ENCODE assay signal across 13 cellular contexts in the genomic region with DNA sequence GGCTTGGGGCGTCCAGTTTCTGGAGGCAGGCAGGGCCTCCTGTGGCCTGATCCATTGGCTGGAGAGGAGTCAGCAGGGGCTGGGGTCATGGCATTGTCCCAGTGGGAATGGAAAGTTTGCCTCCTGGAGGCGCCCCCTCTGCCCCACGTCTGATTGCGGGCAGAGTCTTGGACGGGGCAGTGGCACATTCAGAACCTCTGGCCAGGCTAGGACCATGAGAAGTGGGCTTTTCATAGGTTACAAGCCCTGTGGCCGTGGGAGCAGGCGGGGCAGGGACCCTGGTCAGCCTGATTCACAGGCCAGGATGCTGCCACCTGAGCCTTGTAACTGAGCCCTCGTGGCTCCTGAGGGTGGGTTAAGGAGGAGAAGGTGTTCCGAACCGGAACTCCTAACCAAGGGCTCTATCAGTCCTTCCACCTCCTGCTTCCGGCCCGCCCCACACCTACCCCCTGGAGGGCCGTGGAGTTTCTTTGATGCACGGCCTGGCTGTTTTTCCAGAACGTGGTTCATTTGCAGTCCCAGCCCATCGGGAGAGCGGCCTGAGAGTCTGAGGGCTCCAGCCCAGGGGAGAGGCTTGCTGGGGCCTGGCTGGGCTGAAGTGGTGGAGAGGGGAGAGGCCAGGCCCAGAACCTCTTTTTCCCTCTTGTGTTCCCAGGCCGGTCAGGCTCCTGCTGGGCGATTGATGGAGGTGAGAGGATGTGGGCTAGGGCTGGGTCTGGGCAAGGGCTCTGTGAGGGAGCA. TPM values are rescaled to one million over a fixed set of nuclear protein-coding genes. Genes with fewer than 3 reads are reported as not detected.
A peak's percentile ranks its signal among the peaks of the same experiment; 100 is the strongest.
DNase-seq lines count a peak whose midpoint lies in the region; ATAC-seq, FAIRE-seq and TF ChIP-seq lines count a peak whose summit lies in the region.
"Had no signal": no experiment of that assay in that cellular context is flagged by ENCODE, and none has a peak within 500 bp of the region (broad histone marks: within the 10 kb centered on the region; RNA-seq: fewer than 3 reads in every experiment).

No MANE protein-coding gene starts in this region.

- ATAC-seq in HepG2 (peak; percentile 11), right lobe of liver (no peak), HG03280 (IDR thresholded peaks at IDR 0.05; ENCODE audit: unreplicated experiment) (peak; percentile 17), GM12878 (peak; percentile 29; the same call in 2 of the 3 replicates), gastrocnemius medialis (peak; percentile 1 to 15), left cardiac atrium (no peak)

- dilution Hi-C loops in mammary epithelial cell (cut with HindIII; ENCODE audit: low sequenced_read_pairs), result no loop called here

- H3K36me3 ChIP-seq in HepG2 (replicated peaks in 1 of 2; ENCODE audit: control insufficient read depth in 1 of 2, insufficient read depth in 2 of 2, low read length in 2 of 2), result no peaks in the 10 kb centered on the region
- no peaks in the 10 kb centered on the region for H3K36me3 ChIP-seq in right lobe of liver
- H3K36me3 ChIP-seq in GM12878 (ENCODE audit: control insufficient read depth in 2 of 2, insufficient read depth in 2 of 2, low read length in 1 of 2), result no peaks in the 10 kb centered on the region
- no peaks in the 10 kb centered on the region for H3K36me3 ChIP-seq in gastrocnemius medialis
- H3K36me3 ChIP-seq in mammary epithelial cell (ENCODE audit: insufficient read depth, low read length), result no peaks in the 10 kb centered on the region
- H3K36me3 ChIP-seq in esophagus muscularis mucosa, result no peaks in the 10 kb centered on the region
- H3K36me3 ChIP-seq: heart left ventricle had no signal

- DNase-seq in HepG2 (ENCODE audit: low spot score) (no peak), right lobe of liver (no peak), GM12878 (ENCODE audit: low read depth, low spot score) (no peak), gastrocnemius medialis (no peak), left cardiac atrium (no peak), mammary epithelial cell (no peak), esophagus muscularis mucosa (ENCODE audit: extremely low spot score) (no peak)
- DNase-seq: GF-D8 had no signal

- CTCF ChIA-PET in HepG2 (lab: Yijun Ruan, JAX; ENCODE audit: low intra/inter-chr PET ratio, low total read pairs), result interaction anchor here (0.7 to 2.5 kb wide), 8 partner anchors 55 to 768 kb away, joined by 3 to 15 read pairs (median 6); no protein-coding TSS in a partner anchor
- CTCF ChIA-PET in GM12878 (lab: Yijun Ruan, JAX), result interaction anchor here (0.5 to 1.6 kb wide), 7 partner anchors 8 to 748 kb away, joined by 3 to 8 read pairs (median 5); no protein-coding TSS in a partner anchor
- CTCF ChIA-PET in mammary epithelial cell (lab: Charles Lee; ENCODE audit: low non-redundant PET), result no interaction called here

- H4K20me1 ChIP-seq in HepG2 (ENCODE audit: insufficient read depth, low read length), result no peaks in the 10 kb centered on the region
- H4K20me1 ChIP-seq in GM12878 (ENCODE audit: control insufficient read depth, insufficient read depth), result no peaks in the 10 kb centered on the region
- no peaks in the 10 kb centered on the region for H4K20me1 ChIP-seq in mammary epithelial cell (ENCODE audit: insufficient read depth, low read length)

- SMC1A ChIA-PET in GM12878 (lab: Charles Lee; ENCODE audit: uncharacterized antibody, unreplicated experiment), result interaction anchor here (1.1 to 1.4 kb wide), 2 partner anchors 9 to 698 kb away, joined by 3 to 5 read pairs; no protein-coding TSS in a partner anchor

- H3K4me2 ChIP-seq in HepG2 (ENCODE audit: low read depth, low read length) (no peak overlapping the region), GM12878 (ENCODE audit: control insufficient read depth, insufficient read depth) (no peak overlapping the region), mammary epithelial cell (ENCODE audit: insufficient read depth, low read depth, low read length) (no peak overlapping the region)

- H3K27ac ChIP-seq in HepG2 (ENCODE audit: extremely low read length, insufficient read depth, low read length) (no peak overlapping the region), right lobe of liver (no peak overlapping the region), GM12878 (ENCODE audit: control insufficient read depth, insufficient read depth) (no peak overlapping the region), gastrocnemius medialis (no peak overlapping the region), mammary epithelial cell (ENCODE audit: insufficient read depth, low read depth, low read length) (no peak overlapping the region), esophagus muscularis mucosa (replicated peaks in 1 of 4) (no peak overlapping the region)
- H3K27ac ChIP-seq: C4-2B, GM23248, heart left ventricle had no signal

- TF ChIP-seq POLR2A in HepG2 (IDR thresholded peaks at IDR 0.05; ENCODE audit: insufficient read depth in 1 of 2, low read depth in 2 of 2, low read length in 2 of 2) (no peak), right lobe of liver (IDR thresholded peaks at IDR 0.05) (no peak), GM12878 (IDR thresholded peaks at IDR 0.05; ENCODE audit: low read depth, low read length) (no peak), gastrocnemius medialis (IDR thresholded peaks at IDR 0.05) (no peak), esophagus muscularis mucosa (IDR thresholded peaks at IDR 0.05; ENCODE audit: low read depth) (no peak)

- POLR2A ChIA-PET in HepG2 (lab: Yijun Ruan, JAX), result no interaction called here
- POLR2A ChIA-PET in GM12878 (lab: Charles Lee), result no interaction called here

- no peak overlapping the region for H3K9ac ChIP-seq in HepG2 (ENCODE audit: insufficient read depth, low read depth, low read length)
- H3K9ac ChIP-seq in GM12878 (ENCODE audit: control insufficient read depth, insufficient read depth, low read length), result no peak overlapping the region
- no peak overlapping the region for H3K9ac ChIP-seq in mammary epithelial cell (ENCODE audit: insufficient read depth, low read length)
- H3K9ac ChIP-seq: GM23248 had no signal

- H3K27me3 ChIP-seq in HepG2 (ENCODE audit: control insufficient read depth in 1 of 2, insufficient read depth in 2 of 2, low read length in 2 of 2) (peaks cover 0 to 7% of the 10 kb centered on the region in 2 experiments; a peak in 3 of 5 replicates), right lobe of liver (no peaks in the 10 kb centered on the region), GM12878 (replicated peaks in 1 of 2; ENCODE audit: control insufficient read depth in 2 of 2, insufficient read depth in 2 of 2, low read length in 1 of 2) (no peaks in the 10 kb centered on the region), gastrocnemius medialis (no peaks in the 10 kb centered on the region), mammary epithelial cell (ENCODE audit: insufficient read depth, low read length) (no peaks in the 10 kb centered on the region), esophagus muscularis mucosa (no peaks in the 10 kb centered on the region)
- H3K27me3 ChIP-seq: heart left ventricle had no signal

- H3K4me3 ChIP-seq in HepG2 (replicated peaks in 1 of 3; ENCODE audit: insufficient read depth in 1 of 3, low read depth in 2 of 3, low read length in 3 of 3) (no peak overlapping the region), right lobe of liver (no peak overlapping the region), GM12878 (no peak overlapping the region), gastrocnemius medialis (no peak overlapping the region), mammary epithelial cell (replicated peaks in 1 of 3; ENCODE audit: insufficient read depth in 1 of 3, low read depth in 2 of 3, low read length in 3 of 3) (no peak overlapping the region), esophagus muscularis mucosa (no peak overlapping the region)
- H3K4me3 ChIP-seq: GM23248, heart left ventricle, lung had no signal

- TF ChIP-seq EP300 in HepG2 (IDR thresholded peaks at IDR 0.05; ENCODE audit: low read depth in 2 of 2, low read length in 2 of 2), result no peak
- no peak for TF ChIP-seq EP300 in HepG2 (CRISPR knock-in tag; IDR thresholded peaks at IDR 0.05; ENCODE audit: borderline replicate concordance)
- TF ChIP-seq EP300 in GM12878 (IDR thresholded peaks at IDR 0.05; ENCODE audit: borderline replicate concordance in 1 of 2, control insufficient read depth in 1 of 2, low read depth in 2 of 2, low read length in 2 of 2), result no peak
- no peak for TF ChIP-seq EP300 in esophagus muscularis mucosa (IDR thresholded peaks at IDR 0.05)

- RAD21 ChIA-PET in GM12878 (lab: Charles Lee; ENCODE audit: unreplicated experiment), result interaction anchor here (1.3 to 2.6 kb wide), 3 partner anchors 697 to 768 kb away, joined by 4 to 15 read pairs (median 9); no protein-coding TSS in a partner anchor

- FAIRE-seq in HepG2 (lab: Jason Lieb, UNC) (no peak), GM12878 (lab: Jason Lieb, UNC) (no peak)

- in situ Hi-C loops in HepG2 (cut with HindIII; ENCODE audit: extremely low pct_ligation_motif_present, low pct_unique_long_range_greater_than_20kb) (no loop called here), GM12878 (cut with MboI) (no loop called here), gastrocnemius medialis (cut with MboI; ENCODE audit: low sequenced_read_pairs in 4 of 4) (loop anchor here in 1 of 4 donors (10.0 kb wide), 1 partner anchor 697 kb away; no protein-coding TSS in a partner anchor), mammary epithelial cell (cut with MboI; ENCODE audit: low sequenced_read_pairs in 2 of 2) (no loop called here)

- TF ChIP-seq RAD21 in HepG2 (CRISPR knock-in tag; IDR thresholded peaks at IDR 0.05) (no peak), GM12878 (IDR thresholded peaks at IDR 0.05; ENCODE audit: insufficient read depth, low read depth, low read length) (no peak)

- WGBS in HepG2 (ENCODE audit: low lambda C conversion rate), result 45% methylated on average over 12 of the region's 19 CpGs
- WGBS in right lobe of liver (ENCODE audit: insufficient coverage, low coverage, low lambda C conversion rate, missing lambda C conversion rate), result 40% methylated on average over 1 of the region's 19 CpGs
- WGBS in GM12878 (ENCODE audit: insufficient coverage, insufficient replicate concordance, low lambda C conversion rate, missing lambda C conversion rate), result 52% methylated on average over 19 of the region's 19 CpGs
- WGBS in mammary epithelial cell (ENCODE audit: low coverage, missing lambda C conversion rate), result 88% methylated on average over 19 of the region's 19 CpGs
- WGBS in esophagus muscularis mucosa, result 85% methylated on average over 15 of the region's 19 CpGs

- TF ChIP-seq CTCF in HepG2 (CRISPR knock-in tag; IDR thresholded peaks at IDR 0.05) (no peak), right lobe of liver (IDR thresholded peaks at IDR 0.05) (no peak), GM12878 (IDR thresholded peaks at IDR 0.05 in 2 of 3, conservative IDR thresholded peaks at IDR 0.05 in 1 of 3; ENCODE audit: control insufficient read depth in 2 of 3, extremely low read depth in 1 of 3, insufficient read depth in 1 of 3, low read depth in 3 of 3, low read length in 3 of 3) (no peak), gastrocnemius medialis (IDR thresholded peaks at IDR 0.05 in 4 of 5, conservative IDR thresholded peaks at IDR 0.05 in 1 of 5) (no peak), mammary epithelial cell (conservative IDR thresholded peaks at IDR 0.05 in 1 of 2, IDR thresholded peaks at IDR 0.05 in 1 of 2; ENCODE audit: extremely low read depth in 1 of 2, insufficient read depth in 1 of 2, low read depth in 1 of 2, low read length in 2 of 2) (no peak), esophagus muscularis mucosa (IDR thresholded peaks at IDR 0.05) (no peak)

- H3K4me1 ChIP-seq in HepG2 (ENCODE audit: insufficient read depth, low read length), result no peaks in the 10 kb centered on the region
- no peaks in the 10 kb centered on the region for H3K4me1 ChIP-seq in right lobe of liver
- H3K4me1 ChIP-seq in GM12878 (ENCODE audit: control insufficient read depth, insufficient read depth, low read length), result 0 out of 2 replicates have a peak, but pooled peaks cover 3% of the 10 kb centered on the region
- H3K4me1 ChIP-seq in gastrocnemius medialis, result no peaks in the 10 kb centered on the region
- peaks cover 59% of the 10 kb centered on the region for H3K4me1 ChIP-seq in mammary epithelial cell (ENCODE audit: insufficient read depth, low read length)
- peaks cover 0 to 11% (median 0%) of the 10 kb centered on the region in 4 donors for H3K4me1 ChIP-seq in esophagus muscularis mucosa

- H3K9me3 ChIP-seq in HepG2 (ENCODE audit: low read length) (no peaks in the 10 kb centered on the region), right lobe of liver (no peaks in the 10 kb centered on the region), GM12878 (replicated peaks; ENCODE audit: control insufficient read depth, insufficient read depth, low read length) (no peaks in the 10 kb centered on the region), gastrocnemius medialis (no peaks in the 10 kb centered on the region), mammary epithelial cell (replicated peaks; ENCODE audit: insufficient read depth, low read length) (no peaks in the 10 kb centered on the region), esophagus muscularis mucosa (no peaks in the 10 kb centered on the region)
- H3K9me3 ChIP-seq: heart left ventricle had no signal

- H3K79me2 ChIP-seq in HepG2 (ENCODE audit: insufficient read depth, low read length) (no peaks in the 10 kb centered on the region), GM12878 (ENCODE audit: control insufficient read depth, insufficient read depth, low read length) (no peaks in the 10 kb centered on the region), mammary epithelial cell (ENCODE audit: insufficient read depth, low read length) (no peaks in the 10 kb centered on the region)

- intact Hi-C loops in HepG2 (cut with micrococcal nuclease; ENCODE audit: unreplicated experiment), result loop anchor here (1.0 to 2.0 kb wide), 4 partner anchors 645 to 769 kb away; no protein-coding TSS in a partner anchor
- intact Hi-C loops in right lobe of liver (cut with DNase I), result loop anchor here in 1 of 2 donors (10.0 kb wide), 1 partner anchor 727 kb away; no protein-coding TSS in a partner anchor
- intact Hi-C loops in GM12878 (cut with micrococcal nuclease; ENCODE audit: unreplicated experiment), result loop anchor here (1.0 kb wide), 2 partner anchors 698 to 749 kb away; no protein-coding TSS in a partner anchor
- intact Hi-C loops in gastrocnemius medialis (cut with DNase I; ENCODE audit: low total_unique reads), result loop anchor here (2.0 kb wide), 3 partner anchors 697 to 769 kb away; no protein-coding TSS in a partner anchor
- intact Hi-C loops in left cardiac atrium (cut with DNase I), result loop anchor here (2.0 to 5.0 kb wide), 3 partner anchors 700 to 750 kb away; no protein-coding TSS in a partner anchor
- intact Hi-C loops in mammary epithelial cell (cut with micrococcal nuclease), result loop anchor here (1.0 to 10.0 kb wide), 10 partner anchors 37 to 748 kb away; a partner anchor contains a TSS
- intact Hi-C loops in esophagus muscularis mucosa (cut with DNase I), result loop anchor here (2.0 to 10.0 kb wide), 3 partner anchors 697 to 770 kb away; no protein-coding TSS in a partner anchor

- BruUV-seq in HepG2 (replicated peaks; lab: Mats Ljungman, UMichigan) (no TSS peak), GM12878 (replicated peaks; lab: Mats Ljungman, UMichigan) (no TSS peak), mammary epithelial cell (replicated peaks; lab: Mats Ljungman, UMichigan) (no TSS peak)

- H2AFZ ChIP-seq in HepG2 (ENCODE audit: low read length), result no peak overlapping the region
- no peak overlapping the region for H2AFZ ChIP-seq in GM12878 (ENCODE audit: control insufficient read depth, low read depth, low read length)
- no peak overlapping the region for H2AFZ ChIP-seq in mammary epithelial cell (ENCODE audit: low read depth, low read length)
- H2AFZ ChIP-seq: GM23248 had no signal

RNA-seq across cellular contexts. Expression of a gene that starts 43.9 kb away (rescaled TPM):
- total RNA-seq in HepG2 (2016; rRNA removed; fragmentation: Illumina TruSeq; extraction: Trizol) (0.17 and 0.20 TPM in 2 replicates), right lobe of liver (1 to 10 TPM in 3 of 6 experiments, under 1 TPM in 3; 0.66 to 1.9 (median 1.1) TPM), GM12878 (2014; rRNA removed) (0.45 and 0.76 TPM in 2 replicates), GM12878 (2014; rRNA removed; fragmentation: Illumina TruSeq; extraction: Trizol) (0.49 and 0.64 TPM in 2 replicates), GM12878 (2021) (0.21 and 0.36 TPM in 2 replicates), gastrocnemius medialis (1 to 10 TPM; 1.2 to 4.3 (median 2.8) TPM), left cardiac atrium (1 to 10 TPM; 2.8 to 6.2 TPM), mammary epithelial cell (1 to 10 TPM; 4.2 to 5.2 TPM), esophagus muscularis mucosa (10 to 100 TPM in 1 of 4 donors, 1 to 10 TPM in 3; 2.5 to 11.1 (median 7.7) TPM)
- total RNA-seq in HepG2 (2016; cell fraction: cytosol; rRNA removed; fragmentation: Illumina TruSeq; extraction: Trizol; ENCODE audit: low read depth), result 0.09 and 0.20 TPM in 2 replicates
- total RNA-seq in HepG2 (2016; cell fraction: insoluble cytoplasmic fraction; rRNA removed; fragmentation: Illumina TruSeq; extraction: Trizol), result 0.12 and 0.41 TPM in 2 replicates
- 0.25 and 0.31 TPM in 2 replicates for total RNA-seq in HepG2 (2016; cell fraction: membrane; rRNA removed; fragmentation: Illumina TruSeq; extraction: Trizol)
- total RNA-seq in HepG2 (2016; cell fraction: nucleus; rRNA removed; fragmentation: Illumina TruSeq; extraction: Trizol), result 0.31 and 0.50 TPM in 2 replicates
- polyA plus RNA-seq in HepG2 (2011; rRNA removed) (0.99 and 1.8 TPM in 2 replicates), GM12878 (2011; rRNA removed) (0.04 TPM in 1 of 2 replicates, not detected in the other), GM12878 (2014; fragmentation: Illumina TruSeq; extraction: Trizol) (0.32 and 0.60 TPM in 2 replicates), GM12878 (2014; fragmentation: Nextera tagmentation; extraction: Ambion mirVana) (under 1 TPM; 0.03 to 0.11 TPM), GM12878 (2014; rRNA removed) (0.20 and 0.24 TPM in 2 replicates), GM12878 (2016; fragmentation: Nextera tagmentation; extraction: Ambion mirVana) (under 1 TPM; 0.09 to 0.36 TPM), mammary epithelial cell (2.0 TPM)
- polyA plus RNA-seq in HepG2 (2011; cell fraction: cytosol; rRNA removed), result 0.29 and 0.58 TPM in 2 replicates
- polyA plus RNA-seq in HepG2 (2011; cell fraction: nucleus; rRNA removed), result 4.4 and 5.8 TPM in 2 replicates
- polyA plus RNA-seq in HepG2 (2012), result 0.13 and 0.15 TPM in 2 replicates
- 0.06 and 0.43 TPM in 2 replicates for polyA plus RNA-seq in HepG2 (2016; cell fraction: cytosol; fragmentation: Illumina TruSeq; extraction: Trizol; ENCODE audit: low read depth)
- polyA plus RNA-seq in HepG2 (2016; cell fraction: insoluble cytoplasmic fraction; fragmentation: Illumina TruSeq; extraction: Trizol; ENCODE audit: low read depth), result 0.14 and 0.59 TPM in 2 replicates
- polyA plus RNA-seq in HepG2 (2016; cell fraction: membrane; fragmentation: Illumina TruSeq; extraction: Trizol; ENCODE audit: low read depth), result 0.12 and 0.13 TPM in 2 replicates
- polyA plus RNA-seq in HepG2 (2016; cell fraction: nucleus; fragmentation: Illumina TruSeq; extraction: Trizol; ENCODE audit: insufficient read depth, low read depth), result 0.21 and 0.93 TPM in 2 replicates
- polyA minus RNA-seq in HepG2 (2011; rRNA and poly(A)+ RNA removed; ENCODE audit: low replicate concordance), result 0.70 and 6.0 TPM in 2 replicates
- polyA minus RNA-seq in HepG2 (2011; cell fraction: cytosol; rRNA and poly(A)+ RNA removed), result 0.20 and 0.88 TPM in 2 replicates
- 2.1 and 3.5 TPM in 2 replicates for polyA minus RNA-seq in HepG2 (2011; cell fraction: nucleus; rRNA and poly(A)+ RNA removed)
- 0.67 and 0.88 TPM in 2 replicates for total RNA-seq in GM12878 (2013; cell fraction: nucleolus; rRNA removed)
- not detected for polyA plus RNA-seq in GM12878 (2011; ENCODE audit: low read depth)
- polyA plus RNA-seq in GM12878 (2011; cell fraction: cytosol; rRNA removed), result not detected in 2 replicates
- 0.09 and 0.19 TPM in 2 replicates for polyA plus RNA-seq in GM12878 (2011; cell fraction: nucleus; rRNA removed)
- 0.37 and 0.39 TPM in 2 replicates for polyA plus RNA-seq in GM12878 (2012)
- polyA minus RNA-seq in GM12878 (2011; rRNA and poly(A)+ RNA removed), result 0.15 TPM in 1 of 2 replicates, not detected in the other
- polyA minus RNA-seq in GM12878 (2011; cell fraction: cytosol; rRNA and poly(A)+ RNA removed), result not detected in 2 replicates
- not detected in 2 replicates for polyA minus RNA-seq in GM12878 (2011; cell fraction: nucleus; rRNA and poly(A)+ RNA removed)
- 0.93 TPM for polyA minus RNA-seq in mammary epithelial cell

RNA-seq across cellular contexts. Expression of a gene that starts 59.3 kb away (rescaled TPM):
- 2.3 and 3.4 TPM in 2 replicates for total RNA-seq in HepG2 (2016; rRNA removed; fragmentation: Illumina TruSeq; extraction: Trizol)
- 0.53 and 0.61 TPM in 2 replicates for total RNA-seq in HepG2 (2016; cell fraction: cytosol; rRNA removed; fragmentation: Illumina TruSeq; extraction: Trizol; ENCODE audit: low read depth)
- total RNA-seq in HepG2 (2016; cell fraction: insoluble cytoplasmic fraction; rRNA removed; fragmentation: Illumina TruSeq; extraction: Trizol), result 2.2 and 4.1 TPM in 2 replicates
- 1.3 and 1.4 TPM in 2 replicates for total RNA-seq in HepG2 (2016; cell fraction: membrane; rRNA removed; fragmentation: Illumina TruSeq; extraction: Trizol)
- total RNA-seq in HepG2 (2016; cell fraction: nucleus; rRNA removed; fragmentation: Illumina TruSeq; extraction: Trizol), result 3.7 and 5.1 TPM in 2 replicates
- 18.1 and 20.1 TPM in 2 replicates for polyA plus RNA-seq in HepG2 (2011; rRNA removed)
- polyA plus RNA-seq in HepG2 (2011; cell fraction: cytosol; rRNA removed), result 10.9 and 11.2 TPM in 2 replicates
- polyA plus RNA-seq in HepG2 (2011; cell fraction: nucleus; rRNA removed), result 37.0 and 47.3 TPM in 2 replicates
- polyA plus RNA-seq in HepG2 (2012), result 25.1 and 31.2 TPM in 2 replicates
- 0.21 and 0.26 TPM in 2 replicates for polyA plus RNA-seq in HepG2 (2016; cell fraction: cytosol; fragmentation: Illumina TruSeq; extraction: Trizol; ENCODE audit: low read depth)
- 2.0 and 2.4 TPM in 2 replicates for polyA plus RNA-seq in HepG2 (2016; cell fraction: insoluble cytoplasmic fraction; fragmentation: Illumina TruSeq; extraction: Trizol; ENCODE audit: low read depth)
- polyA plus RNA-seq in HepG2 (2016; cell fraction: membrane; fragmentation: Illumina TruSeq; extraction: Trizol; ENCODE audit: low read depth), result 0.46 and 0.51 TPM in 2 replicates
- polyA plus RNA-seq in HepG2 (2016; cell fraction: nucleus; fragmentation: Illumina TruSeq; extraction: Trizol; ENCODE audit: insufficient read depth, low read depth), result 3.9 and 4.9 TPM in 2 replicates
- 62.9 and 84.8 TPM in 2 replicates for polyA minus RNA-seq in HepG2 (2011; rRNA and poly(A)+ RNA removed; ENCODE audit: low replicate concordance)
- polyA minus RNA-seq in HepG2 (2011; cell fraction: cytosol; rRNA and poly(A)+ RNA removed), result 27.1 and 28.7 TPM in 2 replicates
- 47.9 and 53.6 TPM in 2 replicates for polyA minus RNA-seq in HepG2 (2011; cell fraction: nucleus; rRNA and poly(A)+ RNA removed)
- total RNA-seq in right lobe of liver, result 10 to 100 TPM in 4 of 6 experiments, 1 to 10 TPM in 2; 8.1 to 70.7 (median 14.9) TPM
- total RNA-seq in GM12878 (2013; cell fraction: nucleolus; rRNA removed), result 2.5 and 2.9 TPM in 2 replicates
- 0.16 and 0.40 TPM in 2 replicates for total RNA-seq in GM12878 (2014; rRNA removed)
- 0.14 and 0.36 TPM in 2 replicates for total RNA-seq in GM12878 (2014; rRNA removed; fragmentation: Illumina TruSeq; extraction: Trizol)
- 1.3 and 1.9 TPM in 2 replicates for total RNA-seq in GM12878 (2021)
- 0.41 TPM for polyA plus RNA-seq in GM12878 (2011; ENCODE audit: low read depth)
- polyA plus RNA-seq in GM12878 (2011; rRNA removed), result 0.53 and 0.67 TPM in 2 replicates
- polyA plus RNA-seq in GM12878 (2011; cell fraction: cytosol; rRNA removed), result 0.60 TPM in 2 replicates
- 1.4 TPM in 2 replicates for polyA plus RNA-seq in GM12878 (2011; cell fraction: nucleus; rRNA removed)
- polyA plus RNA-seq in GM12878 (2012), result 0.96 and 1.7 TPM in 2 replicates
- 0.37 and 0.40 TPM in 2 replicates for polyA plus RNA-seq in GM12878 (2014; fragmentation: Illumina TruSeq; extraction: Trizol)
- under 1 TPM; 0.05 TPM for polyA plus RNA-seq in GM12878 (2014; fragmentation: Nextera tagmentation; extraction: Ambion mirVana)
- 0.32 and 0.36 TPM in 2 replicates for polyA plus RNA-seq in GM12878 (2014; rRNA removed)
- polyA plus RNA-seq in GM12878 (2016; fragmentation: Nextera tagmentation; extraction: Ambion mirVana), result under 1 TPM; 0.13 to 0.21 TPM
- 0.59 and 1.1 TPM in 2 replicates for polyA minus RNA-seq in GM12878 (2011; rRNA and poly(A)+ RNA removed)
- polyA minus RNA-seq in GM12878 (2011; cell fraction: cytosol; rRNA and poly(A)+ RNA removed), result 1.1 and 5.9 TPM in 2 replicates
- polyA minus RNA-seq in GM12878 (2011; cell fraction: nucleus; rRNA and poly(A)+ RNA removed), result 1.1 and 1.8 TPM in 2 replicates
- total RNA-seq in gastrocnemius medialis, result 100 to 1,000 TPM; 193 to 214 (median 210) TPM
- total RNA-seq in left cardiac atrium, result 100 to 1,000 TPM in 1 of 2 donors, 10 to 100 TPM in 1; 66.6 to 140 TPM
- 10 to 100 TPM; 89.9 to 92.9 TPM for total RNA-seq in mammary epithelial cell
- 30.6 TPM for polyA plus RNA-seq in mammary epithelial cell
- 126 TPM for polyA minus RNA-seq in mammary epithelial cell
- 100 to 1,000 TPM in 3 of 4 donors, 10 to 100 TPM in 1; 68.9 to 332 (median 176) TPM for total RNA-seq in esophagus muscularis mucosa

Comparison
In these comparisons a context has a peak if more than half of its experiments do, and no peak if none do; other contexts are left out.
1. ATAC-seq: peak in HepG2 (single experiment), HG03280 (single experiment), GM12878 (single experiment) and gastrocnemius medialis (2 of 2); none in right lobe of liver (0 of 4) and left cardiac atrium (0 of 2).